6 cellular contexts compared by ENCODE assay signal in the genomic region with DNA sequence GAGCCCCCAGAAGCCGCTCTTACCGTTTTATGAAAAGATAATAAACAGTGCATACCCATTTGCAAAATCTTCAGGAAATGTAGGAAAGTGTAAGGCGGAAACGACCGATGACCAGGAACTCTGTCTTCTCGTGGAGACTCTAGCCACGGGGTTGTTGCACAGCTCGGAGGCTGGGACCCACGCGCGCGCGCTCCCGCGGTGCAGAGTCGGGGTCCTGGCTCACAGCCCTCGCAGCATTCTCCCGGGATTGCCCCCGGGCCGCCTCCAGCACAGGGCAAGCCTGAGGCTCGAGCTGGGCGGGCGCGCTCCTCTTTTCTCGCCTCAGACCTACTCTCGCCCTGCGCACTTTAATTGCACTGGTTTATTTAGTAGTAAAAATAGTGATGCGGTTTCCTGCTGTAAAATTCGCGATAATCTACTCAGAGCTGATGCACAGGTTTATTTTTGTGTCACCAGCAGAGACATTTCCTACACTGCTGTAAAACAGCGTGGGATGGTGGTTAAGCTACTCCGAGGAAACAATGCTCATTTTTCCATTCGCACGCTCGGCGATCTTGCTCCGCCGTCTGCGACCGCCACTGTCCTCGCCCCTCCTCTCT. TPM values are rescaled to one million over a fixed set of nuclear protein-coding genes. Genes with fewer than 3 reads are reported as not detected.
DNase-seq lines count a peak whose midpoint lies in the region; ATAC-seq and TF ChIP-seq lines count a peak whose summit lies in the region.

No MANE protein-coding gene starts in this region.

- no TSS peak for BruUV-seq in OCI-LY7 (replicated peaks; lab: Mats Ljungman, UMichigan)

- peak; percentile 67 for DNase-seq in OCI-LY7 (ENCODE audit: low spot score)
- peak in 6 of 10 donors; percentile 43 to 91 (median 49) for DNase-seq in posterior cingulate gyrus
- DNase-seq in omental fat pad (ENCODE audit: low spot score), result no peak
- no peak for DNase-seq in NCI-H1694 treated with DMSO at 0.1 percent for 48 hours (lab: John Stamatoyannopoulos, UW)
- DNase-seq in middle frontal gyrus (ENCODE audit: extremely low spot score, low spot score), result no peak

- H3K9me3 ChIP-seq in OCI-LY7 (ENCODE audit: low read length), result no peaks in the 10 kb centered on the region

- no peaks in the 10 kb centered on the region for H4K20me1 ChIP-seq in OCI-LY7 (ENCODE audit: insufficient read depth, low read length)

- CTCF ChIA-PET in OCI-LY7 (lab: Charles Lee; ENCODE audit: unreplicated experiment), result interaction anchor here (1.0 to 1.2 kb wide), 3 partner anchors 19 to 379 kb away, joined by 3 read pairs; no protein-coding TSS in a partner anchor

- H2AFZ ChIP-seq in OCI-LY7 (ENCODE audit: low read length), result peak overlapping the region; percentile 75; the same call in 1 of the 2 replicates

- H3K4me3 ChIP-seq in OCI-LY7 (ENCODE audit: low read depth, low read length, poor library complexity, severe bottlenecking), result peak overlapping the region; percentile 69

- POLR2A ChIA-PET in OCI-LY7 (lab: Charles Lee), result interaction anchor here (0.7 to 3.3 kb wide), 10 partner anchors 10 to 329 kb away, joined by 3 to 25 read pairs (median 5); partner anchors contain the start of genes TRIM41 and ZFP62

- H3K36me3 ChIP-seq in OCI-LY7 (ENCODE audit: insufficient read depth, low read length), result no peaks in the 10 kb centered on the region

- peaks cover 33% of the 10 kb centered on the region for H3K4me1 ChIP-seq in OCI-LY7 (ENCODE audit: insufficient read depth, low read length, poor library complexity, severe bottlenecking)

- peak overlapping the region; percentile 85 for H3K4me2 ChIP-seq in OCI-LY7 (ENCODE audit: low read length)

- peak overlapping the region; percentile 82 for H3K27ac ChIP-seq in OCI-LY7 (ENCODE audit: low read depth, low read length, poor library complexity, severe bottlenecking)
- peak overlapping the region; percentile 54 for H3K27ac ChIP-seq in cingulate gyrus (ENCODE audit: low read depth, low read length)

- no peaks in the 10 kb centered on the region for H3K9me2 ChIP-seq in OCI-LY7 (ENCODE audit: insufficient read depth, low read length)

- intact Hi-C loops in OCI-LY7 (cut with micrococcal nuclease; ENCODE audit: unreplicated experiment), result no loop called here
- intact Hi-C loops in posterior cingulate gyrus (cut with DNase I), result loop anchor here (5.0 to 10.0 kb wide), 3 partner anchors 73 to 405 kb away; partner anchors contain the start of genes TRIM52 and ZFP62

- no peak for ATAC-seq in omental fat pad (ENCODE audit: low FRiP score)

- peaks cover 8% of the 10 kb centered on the region; the same call in 1 of the 2 replicates for H3K79me2 ChIP-seq in OCI-LY7 (ENCODE audit: insufficient read depth, low read depth, low read length)

- TF ChIP-seq CTCF in OCI-LY7 (conservative IDR thresholded peaks at IDR 0.05; ENCODE audit: low read length) (no peak), omental fat pad (IDR thresholded peaks at IDR 0.05) (no peak)

RNA-seq across cellular contexts. Expression of gene TRIM7, which starts 15.5 kb away (rescaled TPM):
- total RNA-seq in OCI-LY7 (2014; rRNA removed; shearing (Covaris generic)), result 0.22 and 0.44 TPM in 2 replicates
- total RNA-seq in OCI-LY7 (2022) (1.8 and 2.2 TPM in 2 replicates), omental fat pad (1 to 10 TPM in 2 of 4 donors, under 1 TPM in 2; 0.79 to 2.9 (median 1.1) TPM)

RNA-seq across cellular contexts. Expression of gene TRIM41, which starts 33.6 kb away (rescaled TPM):
- 30.2 and 30.4 TPM in 2 replicates for total RNA-seq in OCI-LY7 (2014; rRNA removed; shearing (Covaris generic))
- 68.2 and 73.4 TPM in 2 replicates for total RNA-seq in OCI-LY7 (2022)
- 10 to 100 TPM in 3 of 4 donors, 1 to 10 TPM in 1; 9.8 to 16.4 (median 12.6) TPM for total RNA-seq in omental fat pad

RNA-seq across cellular contexts. Expression of gene OR2V2, which starts 42.1 kb away (rescaled TPM):
- 0.06 and 0.23 TPM in 2 replicates for total RNA-seq in OCI-LY7 (2014; rRNA removed; shearing (Covaris generic))
- total RNA-seq in OCI-LY7 (2022) (not detected in 2 replicates), omental fat pad (not detected)

RNA-seq across cellular contexts. Expression of gene RACK1, which starts 54.2 kb away (rescaled TPM):
- total RNA-seq in OCI-LY7 (2014; rRNA removed; shearing (Covaris generic)), result 4,583 and 5,614 TPM in 2 replicates
- total RNA-seq in OCI-LY7 (2022) (2,077 and 2,357 TPM in 2 replicates), omental fat pad (1,000 to 10,000 TPM; 1,928 to 2,385 (median 2,165) TPM)

RNA-seq across cellular contexts. Expression of gene OR2V1, which starts 58.5 kb away (rescaled TPM):
- total RNA-seq in OCI-LY7 (2014; rRNA removed; shearing (Covaris generic)), result not detected in 2 replicates
- not detected in 2 replicates for total RNA-seq in OCI-LY7 (2022)
- total RNA-seq in omental fat pad, result not detected

Comparison
In these comparisons a context has a peak if more than half of its experiments do, and no peak if none do; other contexts are left out.
1. DNase-seq: peak in OCI-LY7 (single experiment) and posterior cingulate gyrus (6 of 10); none in omental fat pad (single experiment), NCI-H1694 treated with DMSO at 0.1 percent for 48 hours (single experiment) and middle frontal gyrus (single experiment).